11 cellular contexts compared by ENCODE assay signal in the genomic region with DNA sequence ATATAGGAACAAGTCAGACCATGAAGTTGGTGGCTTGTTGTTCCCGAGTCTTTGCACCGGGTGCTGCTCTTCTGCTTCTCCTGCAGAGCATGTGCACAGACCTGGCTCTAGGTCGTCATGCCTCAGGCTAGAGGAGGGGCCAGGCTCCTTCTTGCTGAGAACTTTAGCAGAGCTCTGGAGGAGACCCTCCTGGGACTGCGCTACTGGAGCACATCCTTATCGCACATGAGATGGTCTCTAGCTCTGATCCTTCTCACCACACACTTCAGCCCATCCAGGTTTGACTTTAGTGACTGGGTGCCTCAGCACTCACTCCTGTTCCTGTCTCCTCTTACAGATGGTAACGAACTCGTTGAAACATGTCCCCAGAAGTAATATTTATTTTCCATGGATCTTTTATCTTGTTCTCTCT. TPM values are rescaled to one million over a fixed set of nuclear protein-coding genes. Genes with fewer than 3 reads are reported as not detected.
DNase-seq lines count a peak whose midpoint lies in the region; ATAC-seq and TF ChIP-seq lines count a peak whose summit lies in the region.
"Had no signal": no experiment of that assay in that cellular context is flagged by ENCODE, and none has a peak within 500 bp of the region (broad histone marks: within the 10 kb centered on the region; RNA-seq: fewer than 3 reads in every experiment).

No MANE protein-coding gene starts in this region.

- H3K79me2 ChIP-seq in hepatocyte: peaks cover 98% of the 10 kb centered on the region

- H3K27me3 ChIP-seq in hepatocyte (no peaks in the 10 kb centered on the region), tibial artery (no peaks in the 10 kb centered on the region), spleen (replicated peaks in 1 of 7) (no peaks in the 10 kb centered on the region)
- H3K27me3 ChIP-seq: ascending aorta, right lobe of liver had no signal

- no peak for TF ChIP-seq POLR2A in spleen (IDR thresholded peaks at IDR 0.05)

- H3K36me3 Mint-ChIP-seq in activated naive CD8-positive, alpha-beta T cell: peaks cover 2% of the 10 kb centered on the region
- peaks cover 3% of the 10 kb centered on the region for H3K36me3 Mint-ChIP-seq in activated naive CD8-positive, alpha-beta T cell treated with anti-CD3 and anti-CD28 coated beads, Interleukin-2, amount 50 U/mL, for 24 hours (ENCODE audit: low read depth)
- H3K36me3 Mint-ChIP-seq in activated T-helper 1 cell treated with anti-CD3 and anti-CD28 coated beads, Interleukin-12 subunit alpha, Interleukin-12 subunit beta, Interleukin-2, Interleukin-4 antibody, amounts not matched to agents 30 ng/mL and 10 ng/mL and 1 ng/mL, durations not matched to agents 14 hours and 24 hours and 36 hours (ENCODE audit: low read depth): peaks cover 6% of the 10 kb centered on the region
- H3K36me3 Mint-ChIP-seq: T-cell had no signal

- 62% methylated on average over 7 of the region's 7 CpGs for WGBS in hepatocyte (ENCODE audit: low lambda C conversion rate, missing lambda C conversion rate)
- 78 to 87% (median 84%) methylated on average over 7 of the region's 7 CpGs for WGBS in spleen, 5 donors

- H3K27ac ChIP-seq in hepatocyte (peak overlapping the region; percentile 93), tibial artery (peak overlapping the region; percentile 86 to 96), spleen (no peak overlapping the region)

- no peaks in the 10 kb centered on the region for H3K36me3 ChIP-seq in hepatocyte (replicated peaks; ENCODE audit: insufficient read depth, low read depth)
- H3K36me3 ChIP-seq in tibial artery: no peaks in the 10 kb centered on the region
- no peaks in the 10 kb centered on the region for H3K36me3 ChIP-seq in spleen
- H3K36me3 ChIP-seq: ascending aorta, right lobe of liver had no signal

- peaks cover 43% of the 10 kb centered on the region for H3K4me1 ChIP-seq in hepatocyte (ENCODE audit: insufficient read depth)
- peaks cover 5 to 89% (median 67%) of the 10 kb centered on the region in 4 donors for H3K4me1 ChIP-seq in tibial artery
- H3K4me1 ChIP-seq in spleen: peaks cover 37 to 100% (median 82%) of the 10 kb centered on the region in 6 donors

- H3K27me3 Mint-ChIP-seq in activated naive CD8-positive, alpha-beta T cell: no peaks in the 10 kb centered on the region
- H3K27me3 Mint-ChIP-seq in activated naive CD8-positive, alpha-beta T cell treated with anti-CD3 and anti-CD28 coated beads, Interleukin-2, amount 50 U/mL, for 24 hours: no peaks in the 10 kb centered on the region
- H3K27me3 Mint-ChIP-seq in activated T-helper 1 cell treated with anti-CD3 and anti-CD28 coated beads, Interleukin-12 subunit alpha, Interleukin-12 subunit beta, Interleukin-2, Interleukin-4 antibody, amounts not matched to agents 30 ng/mL and 10 ng/mL and 1 ng/mL, durations not matched to agents 14 hours and 24 hours and 36 hours (ENCODE audit: insufficient read depth): no peaks in the 10 kb centered on the region
- H3K27me3 Mint-ChIP-seq: T-cell had no signal

- H3K4me3 ChIP-seq in hepatocyte (no peak overlapping the region), tibial artery (no peak overlapping the region), spleen (no peak overlapping the region)
- H3K4me3 ChIP-seq: ascending aorta, right lobe of liver had no signal

- no peak for TF ChIP-seq CTCF in hepatocyte (IDR thresholded peaks at IDR 0.05; ENCODE audit: poor library complexity)
- TF ChIP-seq CTCF in tibial artery (IDR thresholded peaks at IDR 0.05): no peak
- TF ChIP-seq CTCF in spleen (IDR thresholded peaks at IDR 0.05 in 8 of 11, conservative IDR thresholded peaks at IDR 0.05 in 3 of 11): no peak

- H4K20me1 ChIP-seq in hepatocyte (ENCODE audit: insufficient read depth, poor library complexity, severe bottlenecking): peaks cover 90% of the 10 kb centered on the region

- H3K9me3 ChIP-seq in hepatocyte (ENCODE audit: low read depth) (no peaks in the 10 kb centered on the region), tibial artery (no peaks in the 10 kb centered on the region), spleen (no peaks in the 10 kb centered on the region)
- H3K9me3 ChIP-seq: ascending aorta, right lobe of liver had no signal

- H3K4me3 Mint-ChIP-seq in activated naive CD8-positive, alpha-beta T cell: no peak overlapping the region
- H3K4me3 Mint-ChIP-seq in activated naive CD8-positive, alpha-beta T cell treated with anti-CD3 and anti-CD28 coated beads, Interleukin-2, amount 50 U/mL, for 24 hours: no peak overlapping the region
- no peak overlapping the region for H3K4me3 Mint-ChIP-seq in activated T-helper 1 cell treated with anti-CD3 and anti-CD28 coated beads, Interleukin-12 subunit alpha, Interleukin-12 subunit beta, Interleukin-2, Interleukin-4 antibody, amounts not matched to agents 30 ng/mL and 10 ng/mL and 1 ng/mL, durations not matched to agents 14 hours and 24 hours and 36 hours

- no peak for ATAC-seq in activated naive CD8-positive, alpha-beta T cell treated with anti-CD3 and anti-CD28 coated beads, Interleukin-2, amount 50 U/mL, for 24 hours
- no peak for ATAC-seq in HG03354 (IDR thresholded peaks at IDR 0.05; ENCODE audit: poor library complexity, severe bottlenecking, unreplicated experiment)
- ATAC-seq: T-cell had no signal

- peak overlapping the region; percentile 50 for H3K27ac Mint-ChIP-seq in activated naive CD8-positive, alpha-beta T cell
- H3K27ac Mint-ChIP-seq in activated naive CD8-positive, alpha-beta T cell treated with anti-CD3 and anti-CD28 coated beads, Interleukin-2, amount 50 U/mL, for 24 hours: no peak overlapping the region
- peak overlapping the region; percentile 76 for H3K27ac Mint-ChIP-seq in activated T-helper 1 cell treated with anti-CD3 and anti-CD28 coated beads, Interleukin-12 subunit alpha, Interleukin-12 subunit beta, Interleukin-2, Interleukin-4 antibody, amounts not matched to agents 30 ng/mL and 10 ng/mL and 1 ng/mL, durations not matched to agents 14 hours and 24 hours and 36 hours
- H3K27ac Mint-ChIP-seq: T-cell had no signal

- no peaks in the 10 kb centered on the region for H3K9me3 Mint-ChIP-seq in activated naive CD8-positive, alpha-beta T cell (ENCODE audit: low read depth)
- no peaks in the 10 kb centered on the region for H3K9me3 Mint-ChIP-seq in activated naive CD8-positive, alpha-beta T cell treated with anti-CD3 and anti-CD28 coated beads, Interleukin-2, amount 50 U/mL, for 24 hours
- H3K9me3 Mint-ChIP-seq in activated T-helper 1 cell treated with anti-CD3 and anti-CD28 coated beads, Interleukin-12 subunit alpha, Interleukin-12 subunit beta, Interleukin-2, Interleukin-4 antibody, amounts not matched to agents 30 ng/mL and 10 ng/mL and 1 ng/mL, durations not matched to agents 14 hours and 24 hours and 36 hours: no peaks in the 10 kb centered on the region
- H3K9me3 Mint-ChIP-seq: T-cell had no signal

- no peak for DNase-seq in activated naive CD8-positive, alpha-beta T cell treated with anti-CD3 and anti-CD28 coated beads, Interleukin-2, amount 50 U/mL, for 24 hours
- no peak for DNase-seq in activated T-helper 1 cell treated with anti-CD3 and anti-CD28 coated beads, Interleukin-12 subunit alpha, Interleukin-12 subunit beta, Interleukin-2, Interleukin-4 antibody, amounts not matched to agents 30 ng/mL and 10 ng/mL and 1 ng/mL, durations not matched to agents 14 hours and 24 hours and 36 hours (ENCODE audit: low spot score)
- DNase-seq in hepatocyte (ENCODE audit: low spot score) (no peak), tibial artery (no peak), spleen (no peak), HCEC 1CT (no peak)
- DNase-seq: right lobe of liver, T-cell had no signal

- H2AFZ ChIP-seq in hepatocyte: no peak overlapping the region

- H3K4me2 ChIP-seq in hepatocyte: peak overlapping the region; percentile 30

- H3K9me2 ChIP-seq in hepatocyte (replicated peaks; ENCODE audit: insufficient read depth): no peaks in the 10 kb centered on the region

- intact Hi-C loops in activated T-helper 1 cell treated with anti-CD3 and anti-CD28 coated beads, Interleukin-12 subunit alpha, Interleukin-12 subunit beta, Interleukin-2, Interleukin-4 antibody, amounts not matched to agents 30 ng/mL and 10 ng/mL and 1 ng/mL, durations not matched to agents 14 hours and 24 hours and 36 hours (cut with micrococcal nuclease): no loop called here
- intact Hi-C loops in tibial artery (cut with DNase I; ENCODE audit: low total_unique reads) (no loop called here), spleen (cut with DNase I; ENCODE audit: low total_unique reads) (no loop called here)

- peaks cover 63% of the 10 kb centered on the region for H3K4me1 Mint-ChIP-seq in activated naive CD8-positive, alpha-beta T cell (ENCODE audit: low read depth)
- peaks cover 64% of the 10 kb centered on the region for H3K4me1 Mint-ChIP-seq in activated naive CD8-positive, alpha-beta T cell treated with anti-CD3 and anti-CD28 coated beads, Interleukin-2, amount 50 U/mL, for 24 hours
- H3K4me1 Mint-ChIP-seq in activated T-helper 1 cell treated with anti-CD3 and anti-CD28 coated beads, Interleukin-12 subunit alpha, Interleukin-12 subunit beta, Interleukin-2, Interleukin-4 antibody, amounts not matched to agents 30 ng/mL and 10 ng/mL and 1 ng/mL, durations not matched to agents 14 hours and 24 hours and 36 hours (ENCODE audit: low read depth): peaks cover 54% of the 10 kb centered on the region

RNA-seq across cellular contexts. Expression of a gene that starts 14.9 kb away (rescaled TPM):
- 97.7 and 98.1 TPM in 2 replicates for total RNA-seq in activated T-helper 1 cell treated with anti-CD3 and anti-CD28 coated beads, Interleukin-12 subunit alpha, Interleukin-12 subunit beta, Interleukin-2, Interleukin-4 antibody, amounts not matched to agents 30 ng/mL and 10 ng/mL and 1 ng/mL, durations not matched to agents 14 hours and 24 hours and 36 hours
- 30.2 and 40.9 TPM in 2 replicates for total RNA-seq in hepatocyte
- polyA plus RNA-seq in hepatocyte: 29.5 and 37.7 TPM in 2 replicates
- total RNA-seq in spleen: 10 to 100 TPM; 39.9 to 55.1 (median 45.6) TPM
- 10 to 100 TPM; 10.4 to 16.7 (median 12.4) TPM for polyA plus RNA-seq in spleen

Comparison
In these comparisons a context has a peak if more than half of its experiments do, and no peak if none do; other contexts are left out.
1. H3K27ac ChIP-seq: peak in hepatocyte (single experiment) and tibial artery (2 of 2); none in spleen (0 of 8).